ENCODE assay signal across 22 cellular contexts in the genomic region with DNA sequence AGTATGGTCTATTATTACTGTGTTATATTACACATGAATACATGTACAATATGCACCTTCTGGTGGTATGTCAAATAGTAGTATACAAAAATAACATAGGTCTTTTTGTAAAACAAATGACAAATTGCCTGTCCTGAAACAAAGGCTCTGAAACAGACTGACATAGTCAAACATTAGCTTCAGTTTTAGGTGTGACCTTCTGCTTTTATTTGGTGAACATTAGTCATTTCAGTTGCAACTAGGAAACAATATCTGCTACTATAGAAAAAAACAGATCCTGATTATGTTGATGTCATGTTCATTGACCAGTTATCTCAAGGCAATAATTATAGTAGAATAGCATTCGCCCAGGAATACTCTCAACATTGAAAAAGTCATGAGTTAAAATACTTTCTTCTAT.
A peak's percentile ranks its signal among the peaks of the same experiment; 100 is the strongest.
DNase-seq lines count a peak whose midpoint lies in the region; ATAC-seq, FAIRE-seq and TF ChIP-seq lines count a peak whose summit lies in the region.
"Had no signal": no experiment of that assay in that cellular context is flagged by ENCODE, and none has a peak within 500 bp of the region (broad histone marks: within the 10 kb centered on the region; RNA-seq: fewer than 3 reads in every experiment).

No MANE protein-coding gene starts in this region.

- intact Hi-C loops in pancreas (cut with DNase I), result no loop called here

- H3K9ac ChIP-seq in endocrine pancreas (ENCODE audit: control insufficient read depth, insufficient read depth, low read length), result no peak overlapping the region

- H3K9me3 ChIP-seq in endocrine pancreas (ENCODE audit: control insufficient read depth, low read length), result no peaks in the 10 kb centered on the region
- no peaks in the 10 kb centered on the region for H3K9me3 ChIP-seq in pancreas
- H3K9me3 ChIP-seq: SJCRH30 had no signal

- H3K27ac ChIP-seq in pancreas, result peak overlapping the region in 3 of 4 donors; percentile 34 to 79 (median 59)
- H3K27ac ChIP-seq: SJCRH30 had no signal

- no peak for TF ChIP-seq CTCF in GM10266 (IDR thresholded peaks at IDR 0.05; ENCODE audit: control insufficient read depth, insufficient read depth, low read depth, missing control alignments)
- no peak for TF ChIP-seq CTCF in pancreas (IDR thresholded peaks at IDR 0.05)

- H3K4me1 ChIP-seq in endocrine pancreas (ENCODE audit: control insufficient read depth, insufficient read depth, low read length) (peaks cover 39% of the 10 kb centered on the region), pancreas (peaks cover 43 to 76% (median 73%) of the 10 kb centered on the region in 3 donors)
- H3K4me1 ChIP-seq: SJCRH30 had no signal

- peak; percentile 65 for FAIRE-seq in pancreas (lab: Jason Lieb, UNC)

- H3K27me3 ChIP-seq in endocrine pancreas (ENCODE audit: control insufficient read depth, insufficient read depth, low read length), result no peaks in the 10 kb centered on the region
- no peaks in the 10 kb centered on the region for H3K27me3 ChIP-seq in pancreas
- H3K27me3 ChIP-seq: SJCRH30 had no signal

- peak; percentile 37 for ATAC-seq in HG03159 (IDR thresholded peaks at IDR 0.05; ENCODE audit: unreplicated experiment)
- peak; percentile 62 to 74 (median 71) for ATAC-seq in pancreas
- no peak for ATAC-seq in GM18868 (IDR thresholded peaks at IDR 0.05; ENCODE audit: unreplicated experiment)
- ATAC-seq: left ventricle myocardium superior, T-helper 17 cell had no signal

- DNase-seq in GM10266 (ENCODE audit: extremely low spot score) (peak; percentile 26), pancreas (no peak), RPMI8226 (no peak), A172 (ENCODE audit: low spot score) (no peak), DMS79 (lab: John Stamatoyannopoulos, UW) (no peak)
- DNase-seq: activated CD4-positive, alpha-beta T cell treated with anti-CD3 and anti-CD28 coated beads, Interleukin-2, amount 50 U/mL, for 4 hours; activated T-cell treated with anti-CD3 and anti-CD28 coated beads for 4 hours; anterior cingulate cortex; CD4-positive, alpha-beta T cell; effector CD4-positive, alpha-beta T cell; HCEC 1CT; left ventricle myocardium superior; NCI-H1092; NCI-H2107; NCI-H526; OCI-M1; retina; SJCRH30; T-helper 17 cell had no signal

- H3K4me3 ChIP-seq in endocrine pancreas (ENCODE audit: control insufficient read depth, insufficient read depth, low read length) (peak overlapping the region; percentile 47), pancreas (no peak overlapping the region)
- H3K4me3 ChIP-seq: SJCRH30 had no signal

- WGBS in pancreas, 2 donors, result 11 to 17% methylated on average over 1 of the region's 1 CpG

- H3K36me3 ChIP-seq in endocrine pancreas (ENCODE audit: control insufficient read depth, insufficient read depth, low read length), result no peaks in the 10 kb centered on the region
- no peaks in the 10 kb centered on the region for H3K36me3 ChIP-seq in pancreas
- H3K36me3 ChIP-seq: SJCRH30 had no signal
